In the genomic region with DNA sequence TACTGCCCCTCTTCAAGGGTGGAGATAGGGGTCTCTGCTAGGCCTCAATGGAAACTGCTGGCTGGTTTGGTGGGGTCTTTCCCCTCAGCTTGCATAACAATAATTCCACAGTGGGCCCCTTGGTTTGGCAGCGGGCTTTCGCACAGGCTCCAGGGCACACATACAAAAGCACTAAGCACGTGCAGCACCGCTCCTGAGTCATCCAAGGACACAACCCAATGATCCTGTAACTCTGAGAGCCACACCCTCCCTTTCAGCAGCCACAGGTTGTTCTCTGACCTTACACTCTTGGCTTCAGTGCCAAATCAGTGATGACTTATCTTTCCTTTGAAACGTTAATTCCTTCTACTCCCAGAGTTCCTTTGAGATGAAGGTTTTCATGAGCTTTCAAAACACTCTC, we compare ENCODE assay signal across 1 cellular context.
TF ChIP-seq lines count a peak whose summit lies in the region.

No MANE protein-coding gene starts in this region.

TF ChIP-seq in K562, 482 proteins besides CTCF, POLR2A, EP300 and RAD21 (continued from another document and continues in another):
- no peak for TF ChIP-seq TAF9B (IDR thresholded peaks at IDR 0.05; ENCODE audit: partially characterized antibody)
- no peak for TF ChIP-seq RUNX1 (IDR thresholded peaks at IDR 0.05; ENCODE audit: low read depth)
- TF ChIP-seq ZNF586 (CRISPR knock-in tag; conservative IDR thresholded peaks at IDR 0.05): no peak
- no peak for TF ChIP-seq RNF2 (IDR thresholded peaks at IDR 0.05)
- no peak for TF ChIP-seq TAF7 (tag; IDR thresholded peaks at IDR 0.05)
- no peak for TF ChIP-seq ZNF224 (CRISPR knock-in tag; IDR thresholded peaks at IDR 0.05)
- TF ChIP-seq GTF2F1 (IDR thresholded peaks at IDR 0.05; ENCODE audit: low read depth, low read length): no peak
- TF ChIP-seq CCAR2 (IDR thresholded peaks at IDR 0.05; ENCODE audit: low read depth, low read length): no peak
- peak; percentile 82 for TF ChIP-seq ZEB2 (IDR thresholded peaks at IDR 0.05)
- no peak for TF ChIP-seq ZBTB5 (IDR thresholded peaks at IDR 0.05)
- no peak for TF ChIP-seq HDAC8 (tag; IDR thresholded peaks at IDR 0.05)
- TF ChIP-seq RAD51 (IDR thresholded peaks at IDR 0.05; ENCODE audit: borderline replicate concordance, low read depth): peak; percentile 20; the same call in 1 of the 2 replicates
- TF ChIP-seq CAMTA2 (CRISPR knock-in tag; conservative IDR thresholded peaks at IDR 0.05): no peak
- no peak for TF ChIP-seq PTBP1 (IDR thresholded peaks at IDR 0.05; ENCODE audit: low read depth, low read length)
- no peak for TF ChIP-seq COPS2 (conservative IDR thresholded peaks at IDR 0.05)
- peak; percentile 24; the same call in 1 of the 2 replicates for TF ChIP-seq ARID1B (IDR thresholded peaks at IDR 0.05)
- no peak for TF ChIP-seq FOXP1 (CRISPR knock-in tag; IDR thresholded peaks at IDR 0.05)
- peak in 1 of 2 experiments; percentile 32; a peak in 1 of 3 replicates for TF ChIP-seq CBX3 (IDR thresholded peaks at IDR 0.05; ENCODE audit: borderline replicate concordance in 1 of 2, low read length in 2 of 2)
- TF ChIP-seq SIN3A (IDR thresholded peaks at IDR 0.05; ENCODE audit: borderline replicate concordance in 2 of 2, control insufficient read depth in 1 of 2, low read depth in 2 of 2, low read length in 2 of 2): no peak
- no peak for TF ChIP-seq FIP1L1 (IDR thresholded peaks at IDR 0.05; ENCODE audit: low read depth, low read length, poor library complexity, severe bottlenecking)
- TF ChIP-seq STAT5A (IDR thresholded peaks at IDR 0.05; ENCODE audit: borderline replicate concordance, low read length): no peak
- TF ChIP-seq, protein P1, sequence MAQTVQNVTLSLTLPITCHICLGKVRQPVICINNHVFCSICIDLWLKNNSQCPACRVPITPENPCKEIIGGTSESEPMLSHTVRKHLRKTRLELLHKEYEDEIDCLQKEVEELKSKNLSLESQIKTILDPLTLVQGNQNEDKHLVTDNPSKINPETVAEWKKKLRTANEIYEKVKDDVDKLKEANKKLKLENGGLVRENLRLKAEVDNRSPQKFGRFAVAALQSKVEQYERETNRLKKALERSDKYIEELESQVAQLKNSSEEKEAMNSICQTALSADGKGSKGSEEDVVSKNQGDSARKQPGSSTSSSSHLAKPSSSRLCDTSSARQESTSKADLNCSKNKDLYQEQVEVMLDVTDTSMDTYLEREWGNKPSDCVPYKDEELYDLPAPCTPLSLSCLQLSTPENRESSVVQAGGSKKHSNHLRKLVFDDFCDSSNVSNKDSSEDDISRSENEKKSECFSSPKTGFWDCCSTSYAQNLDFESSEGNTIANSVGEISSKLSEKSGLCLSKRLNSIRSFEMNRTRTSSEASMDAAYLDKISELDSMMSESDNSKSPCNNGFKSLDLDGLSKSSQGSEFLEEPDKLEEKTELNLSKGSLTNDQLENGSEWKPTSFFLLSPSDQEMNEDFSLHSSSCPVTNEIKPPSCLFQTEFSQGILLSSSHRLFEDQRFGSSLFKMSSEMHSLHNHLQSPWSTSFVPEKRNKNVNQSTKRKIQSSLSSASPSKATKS (CRISPR knock-in tag; IDR thresholded peaks at IDR 0.05): no peak
- TF ChIP-seq DNMT1 (IDR thresholded peaks at IDR 0.05): no peak
- no peak for TF ChIP-seq RBBP5 (IDR thresholded peaks at IDR 0.05; ENCODE audit: borderline replicate concordance, insufficient read depth, low read length, poor library complexity, severe bottlenecking)
- peak; percentile 93 for TF ChIP-seq L3MBTL2 (IDR thresholded peaks at IDR 0.05)
- no peak for TF ChIP-seq CHD2 (IDR thresholded peaks at IDR 0.05; ENCODE audit: low read depth, low read length)
- TF ChIP-seq SMARCA4 (IDR thresholded peaks at IDR 0.05): peak; percentile 45; the same call in 1 of the 2 replicates
- TF ChIP-seq NEUROD1 (IDR thresholded peaks at IDR 0.05; ENCODE audit: borderline replicate concordance, low read depth, low read length, partially characterized antibody): no peak
- TF ChIP-seq E2F4 (CRISPR knock-in tag; IDR thresholded peaks at IDR 0.05; ENCODE audit: low read depth): no peak
- TF ChIP-seq ZZZ3 (IDR thresholded peaks at IDR 0.05): no peak
- TF ChIP-seq, protein P2, sequence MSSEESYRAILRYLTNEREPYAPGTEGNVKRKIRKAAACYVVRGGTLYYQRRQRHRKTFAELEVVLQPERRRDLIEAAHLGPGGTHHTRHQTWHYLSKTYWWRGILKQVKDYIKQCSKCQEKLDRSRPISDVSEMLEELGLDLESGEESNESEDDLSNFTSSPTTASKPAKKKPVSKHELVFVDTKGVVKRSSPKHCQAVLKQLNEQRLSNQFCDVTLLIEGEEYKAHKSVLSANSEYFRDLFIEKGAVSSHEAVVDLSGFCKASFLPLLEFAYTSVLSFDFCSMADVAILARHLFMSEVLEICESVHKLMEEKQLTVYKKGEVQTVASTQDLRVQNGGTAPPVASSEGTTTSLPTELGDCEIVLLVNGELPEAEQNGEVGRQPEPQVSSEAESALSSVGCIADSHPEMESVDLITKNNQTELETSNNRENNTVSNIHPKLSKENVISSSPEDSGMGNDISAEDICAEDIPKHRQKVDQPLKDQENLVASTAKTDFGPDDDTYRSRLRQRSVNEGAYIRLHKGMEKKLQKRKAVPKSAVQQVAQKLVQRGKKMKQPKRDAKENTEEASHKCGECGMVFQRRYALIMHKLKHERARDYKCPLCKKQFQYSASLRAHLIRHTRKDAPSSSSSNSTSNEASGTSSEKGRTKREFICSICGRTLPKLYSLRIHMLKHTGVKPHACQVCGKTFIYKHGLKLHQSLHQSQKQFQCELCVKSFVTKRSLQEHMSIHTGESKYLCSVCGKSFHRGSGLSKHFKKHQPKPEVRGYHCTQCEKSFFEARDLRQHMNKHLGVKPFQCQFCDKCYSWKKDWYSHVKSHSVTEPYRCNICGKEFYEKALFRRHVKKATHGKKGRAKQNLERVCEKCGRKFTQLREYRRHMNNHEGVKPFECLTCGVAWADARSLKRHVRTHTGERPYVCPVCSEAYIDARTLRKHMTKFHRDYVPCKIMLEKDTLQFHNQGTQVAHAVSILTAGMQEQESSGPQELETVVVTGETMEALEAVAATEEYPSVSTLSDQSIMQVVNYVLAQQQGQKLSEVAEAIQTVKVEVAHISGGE (CRISPR knock-in tag; IDR thresholded peaks at IDR 0.05): no peak
- TF ChIP-seq, protein P3, sequence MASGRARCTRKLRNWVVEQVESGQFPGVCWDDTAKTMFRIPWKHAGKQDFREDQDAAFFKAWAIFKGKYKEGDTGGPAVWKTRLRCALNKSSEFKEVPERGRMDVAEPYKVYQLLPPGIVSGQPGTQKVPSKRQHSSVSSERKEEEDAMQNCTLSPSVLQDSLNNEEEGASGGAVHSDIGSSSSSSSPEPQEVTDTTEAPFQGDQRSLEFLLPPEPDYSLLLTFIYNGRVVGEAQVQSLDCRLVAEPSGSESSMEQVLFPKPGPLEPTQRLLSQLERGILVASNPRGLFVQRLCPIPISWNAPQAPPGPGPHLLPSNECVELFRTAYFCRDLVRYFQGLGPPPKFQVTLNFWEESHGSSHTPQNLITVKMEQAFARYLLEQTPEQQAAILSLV (tag; IDR thresholded peaks at IDR 0.05): no peak
- TF ChIP-seq EHMT2 (IDR thresholded peaks at IDR 0.05): 0 out of 2 replicates have a peak, but pooled peaks have one; percentile 12
- no peak for TF ChIP-seq TOE1 (IDR thresholded peaks at IDR 0.05; ENCODE audit: borderline replicate concordance)
- no peak for TF ChIP-seq TOE1 (CRISPR knock-in tag; IDR thresholded peaks at IDR 0.05; ENCODE audit: borderline replicate concordance, low read depth)
- TF ChIP-seq ZBTB33 (CRISPR knock-in tag; IDR thresholded peaks at IDR 0.05): no peak
- TF ChIP-seq ELF1 (tag; IDR thresholded peaks at IDR 0.05): no peak
- TF ChIP-seq MNT (conservative IDR thresholded peaks at IDR 0.05): peak in 1 of 2 experiments; percentile 76; a peak in 3 of 4 replicates
- no peak for TF ChIP-seq NFYB (IDR thresholded peaks at IDR 0.05; ENCODE audit: extremely low read depth, insufficient read length)
- no peak for TF ChIP-seq ZNF449 (CRISPR knock-in tag; IDR thresholded peaks at IDR 0.05)
- TF ChIP-seq, protein P4, sequence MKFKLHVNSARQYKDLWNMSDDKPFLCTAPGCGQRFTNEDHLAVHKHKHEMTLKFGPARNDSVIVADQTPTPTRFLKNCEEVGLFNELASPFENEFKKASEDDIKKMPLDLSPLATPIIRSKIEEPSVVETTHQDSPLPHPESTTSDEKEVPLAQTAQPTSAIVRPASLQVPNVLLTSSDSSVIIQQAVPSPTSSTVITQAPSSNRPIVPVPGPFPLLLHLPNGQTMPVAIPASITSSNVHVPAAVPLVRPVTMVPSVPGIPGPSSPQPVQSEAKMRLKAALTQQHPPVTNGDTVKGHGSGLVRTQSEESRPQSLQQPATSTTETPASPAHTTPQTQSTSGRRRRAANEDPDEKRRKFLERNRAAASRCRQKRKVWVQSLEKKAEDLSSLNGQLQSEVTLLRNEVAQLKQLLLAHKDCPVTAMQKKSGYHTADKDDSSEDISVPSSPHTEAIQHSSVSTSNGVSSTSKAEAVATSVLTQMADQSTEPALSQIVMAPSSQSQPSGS (CRISPR knock-in tag; IDR thresholded peaks at IDR 0.05): no peak
- TF ChIP-seq, protein P5, sequence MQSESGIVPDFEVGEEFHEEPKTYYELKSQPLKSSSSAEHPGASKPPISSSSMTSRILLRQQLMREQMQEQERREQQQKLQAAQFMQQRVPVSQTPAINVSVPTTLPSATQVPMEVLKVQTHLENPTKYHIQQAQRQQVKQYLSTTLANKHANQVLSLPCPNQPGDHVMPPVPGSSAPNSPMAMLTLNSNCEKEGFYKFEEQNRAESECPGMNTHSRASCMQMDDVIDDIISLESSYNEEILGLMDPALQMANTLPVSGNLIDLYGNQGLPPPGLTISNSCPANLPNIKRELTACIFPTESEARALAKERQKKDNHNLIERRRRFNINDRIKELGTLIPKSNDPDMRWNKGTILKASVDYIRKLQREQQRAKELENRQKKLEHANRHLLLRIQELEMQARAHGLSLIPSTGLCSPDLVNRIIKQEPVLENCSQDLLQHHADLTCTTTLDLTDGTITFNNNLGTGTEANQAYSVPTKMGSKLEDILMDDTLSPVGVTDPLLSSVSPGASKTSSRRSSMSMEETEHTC (IDR thresholded peaks at IDR 0.05): no peak
- no peak for TF ChIP-seq ZNF431 (CRISPR knock-in tag; IDR thresholded peaks at IDR 0.05)
